In the genomic region with DNA sequence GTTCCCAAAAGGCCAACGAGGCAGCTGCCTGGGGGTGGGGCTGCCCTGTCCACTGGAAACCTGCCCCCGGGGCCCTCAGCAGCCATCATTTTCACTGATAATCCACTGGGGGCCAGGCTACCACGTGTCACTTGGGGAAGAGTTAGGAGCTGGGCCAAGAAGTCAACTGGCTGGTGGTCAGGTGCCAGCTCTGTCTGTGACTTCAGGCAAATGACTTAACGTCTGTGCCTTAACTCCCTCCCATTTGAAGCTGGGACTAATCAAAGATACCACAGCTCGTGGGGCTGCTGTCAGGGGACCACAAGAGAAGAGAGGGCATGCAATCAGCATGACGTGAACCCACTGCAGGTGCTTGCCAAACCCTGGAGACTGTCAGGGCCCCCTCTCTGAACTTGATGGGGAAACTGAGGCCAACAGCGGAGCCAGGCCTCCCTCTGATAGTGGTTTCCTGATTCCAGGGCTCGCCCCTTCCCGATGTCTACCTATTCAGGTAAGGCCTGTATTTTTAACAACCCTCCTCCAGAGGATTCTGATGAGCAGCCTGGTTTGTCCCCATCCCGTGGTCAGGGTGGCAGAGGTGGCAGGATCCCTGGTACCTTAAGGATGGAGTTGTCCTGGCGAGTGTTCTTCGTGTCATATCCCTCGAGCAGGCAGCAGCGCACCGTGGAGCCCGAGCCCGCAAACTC, we compare ENCODE assay signal across 9 cellular contexts. TPM values are rescaled to one million over a fixed set of nuclear protein-coding genes. Genes with fewer than 3 reads are reported as not detected.
DNase-seq lines count a peak whose midpoint lies in the region; FAIRE-seq and TF ChIP-seq lines count a peak whose summit lies in the region.
"Had no signal": no experiment of that assay in that cellular context is flagged by ENCODE, and none has a peak within 500 bp of the region (broad histone marks: within the 10 kb centered on the region; RNA-seq: fewer than 3 reads in every experiment).

No MANE protein-coding gene starts in this region.

- TF ChIP-seq EP300 in transverse colon (IDR thresholded peaks at IDR 0.05; ENCODE audit: low read depth), result no peak

- peak overlapping the region; percentile 19 for H3K27ac Mint-ChIP-seq in MCF 10A (ENCODE audit: low read depth, unreplicated experiment)

- TF ChIP-seq CTCF in MCF 10A (IDR thresholded peaks at IDR 0.05; ENCODE audit: unreplicated experiment) (no peak), mammary epithelial cell (conservative IDR thresholded peaks at IDR 0.05 in 1 of 2, IDR thresholded peaks at IDR 0.05 in 1 of 2; ENCODE audit: extremely low read depth in 1 of 2, insufficient read depth in 1 of 2, low read depth in 1 of 2, low read length in 2 of 2) (no peak), transverse colon (IDR thresholded peaks at IDR 0.05) (no peak)

- intact Hi-C loops in MCF 10A (cut with micrococcal nuclease), result no loop called here
- intact Hi-C loops in mammary epithelial cell (cut with micrococcal nuclease), result no loop called here
- intact Hi-C loops in transverse colon (cut with DNase I; ENCODE audit: low total_unique reads), result no loop called here

- FAIRE-seq in GM19239 (lab: Jason Lieb, UNC), result no peak

- dilution Hi-C loops in mammary epithelial cell (cut with HindIII; ENCODE audit: low sequenced_read_pairs), result no loop called here

- no peaks in the 10 kb centered on the region for H4K20me1 ChIP-seq in mammary epithelial cell (ENCODE audit: insufficient read depth, low read length)

- H3K9ac ChIP-seq in mammary epithelial cell (ENCODE audit: insufficient read depth, low read length), result no peak overlapping the region

- in situ Hi-C loops in mammary epithelial cell (cut with MboI; ENCODE audit: low sequenced_read_pairs in 2 of 2), result loop anchor here in 1 of 2 donors (5.0 kb wide), 1 partner anchor 82 kb away; no protein-coding TSS in a partner anchor
- in situ Hi-C loops in transverse colon (cut with MboI; ENCODE audit: low pct_ligation_motif_present in 1 of 4, low pct_unique_long_range_greater_than_20kb in 1 of 4, low sequenced_read_pairs in 3 of 4), result loop anchor here (5.0 to 25.0 kb wide), 4 partner anchors 82 to 162 kb away; no protein-coding TSS in a partner anchor
- in situ Hi-C loops in KBM-7 (cut with MboI; ENCODE audit: low pct_unique_long_range_greater_than_20kb, low sequenced_read_pairs), result no loop called here

- no peaks in the 10 kb centered on the region for H3K9me3 Mint-ChIP-seq in MCF 10A (ENCODE audit: unreplicated experiment)

- H3K4me2 ChIP-seq in mammary epithelial cell (ENCODE audit: insufficient read depth, low read depth, low read length), result no peak overlapping the region

- peaks cover 3% of the 10 kb centered on the region for H3K4me1 Mint-ChIP-seq in MCF 10A (ENCODE audit: insufficient read depth, unreplicated experiment)

- TF ChIP-seq POLR2A in transverse colon (IDR thresholded peaks at IDR 0.05), result no peak

- POLR2A ChIA-PET in MCF 10A (lab: Yijun Ruan, JAX), result no interaction called here

- DNase-seq in MCF 10A (ENCODE audit: unreplicated experiment) (no peak), mammary epithelial cell (no peak), hypothalamus (lab: John Stamatoyannopoulos, UW) (peak in 32 of 51 donors; percentile 29 to 78 (median 60)), transverse colon (no peak), GM19239 (ENCODE audit: insufficient read length, low spot score) (no peak), KBM-7 (no peak)
- DNase-seq: activated CD4-positive, alpha-beta T cell treated with anti-CD3 and anti-CD28 coated beads for 1 hour; colonic mucosa; NCI-H1417 had no signal

- H3K4me3 ChIP-seq in mammary epithelial cell (replicated peaks in 1 of 3; ENCODE audit: insufficient read depth in 1 of 3, low read depth in 2 of 3, low read length in 3 of 3), result no peak overlapping the region
- no peak overlapping the region for H3K4me3 ChIP-seq in transverse colon
- H3K4me3 ChIP-seq: colonic mucosa had no signal

- WGBS in mammary epithelial cell (ENCODE audit: low coverage, missing lambda C conversion rate), result 51% methylated on average over 11 of the region's 17 CpGs
- whole genome bisulfite sequencing in transverse colon (ENCODE audit: low coverage in 1 of 2), 2 donors, result 68% methylated on average over 17 of the region's 17 CpGs; no CpG with 5 or more reads in 1 of the 2 donors

- H3K9me3 ChIP-seq in mammary epithelial cell (replicated peaks; ENCODE audit: insufficient read depth, low read length) (no peaks in the 10 kb centered on the region), transverse colon (no peaks in the 10 kb centered on the region)
- H3K9me3 ChIP-seq: colonic mucosa had no signal

- H3K4me1 ChIP-seq in mammary epithelial cell (ENCODE audit: insufficient read depth, low read length) (peaks cover 13% of the 10 kb centered on the region), transverse colon (peaks cover 26 to 46% (median 27%) of the 10 kb centered on the region in 4 donors)

- H3K36me3 Mint-ChIP-seq in MCF 10A (ENCODE audit: insufficient read depth, unreplicated experiment), result peaks cover 2% of the 10 kb centered on the region

- no peaks in the 10 kb centered on the region for H3K36me3 ChIP-seq in mammary epithelial cell (ENCODE audit: insufficient read depth, low read length)
- peaks cover 0 to 6% (median 0%) of the 10 kb centered on the region in 4 donors for H3K36me3 ChIP-seq in transverse colon

- CTCF ChIA-PET in MCF 10A (lab: Yijun Ruan, JAX), result interaction anchor here (0.7 to 9.2 kb wide), 5 partner anchors 7 to 85 kb away, joined by 3 to 90 read pairs (median 3); no protein-coding TSS in a partner anchor
- CTCF ChIA-PET in mammary epithelial cell (lab: Charles Lee; ENCODE audit: low non-redundant PET), result no interaction called here

- no peaks in the 10 kb centered on the region for H3K27me3 ChIP-seq in mammary epithelial cell (ENCODE audit: insufficient read depth, low read length)
- no peaks in the 10 kb centered on the region for H3K27me3 ChIP-seq in transverse colon
- H3K27me3 ChIP-seq: colonic mucosa had no signal

- BruUV-seq in MCF 10A (replicated peaks; lab: Mats Ljungman, UMichigan) (no TSS peak), mammary epithelial cell (replicated peaks; lab: Mats Ljungman, UMichigan) (no TSS peak)

- H3K27ac ChIP-seq in mammary epithelial cell (ENCODE audit: insufficient read depth, low read depth, low read length), result no peak overlapping the region
- H3K27ac ChIP-seq in transverse colon, result peak overlapping the region in 3 of 4 donors; percentile 27 to 53 (median 31)
- H3K27ac ChIP-seq: colonic mucosa had no signal

- H3K4me3 Mint-ChIP-seq in MCF 10A (ENCODE audit: unreplicated experiment), result no peak overlapping the region

- peaks cover 17% of the 10 kb centered on the region for H3K79me2 ChIP-seq in mammary epithelial cell (ENCODE audit: insufficient read depth, low read length)

- no peak overlapping the region for H2AFZ ChIP-seq in mammary epithelial cell (ENCODE audit: low read depth, low read length)

- H3K27me3 Mint-ChIP-seq in MCF 10A (ENCODE audit: insufficient read depth, unreplicated experiment), result no peaks in the 10 kb centered on the region

RNA-seq across cellular contexts. Expression of gene DPM2, which starts 12.3 kb away (rescaled TPM):
- total RNA-seq in MCF 10A (2022), result 41.5 and 41.8 TPM in 2 replicates
- total RNA-seq in mammary epithelial cell, result 10 to 100 TPM; 10.0 to 48.7 TPM
- 45.2 TPM for polyA plus RNA-seq in mammary epithelial cell
- polyA minus RNA-seq in mammary epithelial cell, result 74.8 TPM
- 100 to 1,000 TPM in 1 of 4 donors, 10 to 100 TPM in 3; 20.6 to 249 (median 26.3) TPM for total RNA-seq in transverse colon

RNA-seq across cellular contexts. Expression of gene PIP5KL1, which starts 19.4 kb away (rescaled TPM):
- total RNA-seq in MCF 10A (2022), result 4.0 and 5.7 TPM in 2 replicates
- total RNA-seq in mammary epithelial cell, result 10 to 100 TPM in 1 of 2 donors, 1 to 10 TPM in 1; 6.7 to 11.8 TPM
- 4.4 TPM for polyA plus RNA-seq in mammary epithelial cell
- polyA minus RNA-seq in mammary epithelial cell, result 0.41 TPM
- total RNA-seq in transverse colon, result 1 to 10 TPM in 1 of 4 donors, not detected in 3; 4.6 TPM

RNA-seq across cellular contexts. Expression of gene EEIG1, which starts 30.8 kb away (rescaled TPM):
- total RNA-seq in MCF 10A (2022) (17.5 and 23.9 TPM in 2 replicates), mammary epithelial cell (10 to 100 TPM; 23.0 to 29.3 TPM), transverse colon (100 to 1,000 TPM in 2 of 4 donors, 10 to 100 TPM in 2; 77.0 to 230 (median 96.7) TPM)
- polyA plus RNA-seq in mammary epithelial cell, result 17.1 TPM
- 11.3 TPM for polyA minus RNA-seq in mammary epithelial cell

RNA-seq across cellular contexts. Expression of gene ST6GALNAC4, which starts 33.1 kb away (rescaled TPM):
- total RNA-seq in MCF 10A (2022), result 36.3 and 39.5 TPM in 2 replicates
- 10 to 100 TPM; 14.3 to 19.6 TPM for total RNA-seq in mammary epithelial cell
- 21.9 TPM for polyA plus RNA-seq in mammary epithelial cell
- 50.2 TPM for polyA minus RNA-seq in mammary epithelial cell
- 10 to 100 TPM; 16.7 to 66.1 (median 47.3) TPM for total RNA-seq in transverse colon

RNA-seq across cellular contexts. Expression of gene ST6GALNAC6, which starts 50.6 kb away (rescaled TPM):
- total RNA-seq in MCF 10A (2022), result 16.5 and 17.6 TPM in 2 replicates
- 10 to 100 TPM; 28.8 to 29.5 TPM for total RNA-seq in mammary epithelial cell
- polyA plus RNA-seq in mammary epithelial cell, result 26.6 TPM
- polyA minus RNA-seq in mammary epithelial cell, result 14.6 TPM
- 10 to 100 TPM; 41.0 to 80.4 (median 75.7) TPM for total RNA-seq in transverse colon

Comparison
In these comparisons a context has a peak if more than half of its experiments do, and no peak if none do; other contexts are left out.
1. DNase-seq: peak in hypothalamus (32 of 51); none in MCF 10A (single experiment), mammary epithelial cell (single experiment), transverse colon (single experiment), GM19239 (single experiment) and KBM-7 (single experiment).